ENCODE assay signal across 15 cellular contexts in genomic region chr6:111825439-111825838, GRCh38. TPM values are rescaled to one million over a fixed set of nuclear protein-coding genes. Genes with fewer than 3 reads are reported as not detected.
DNase-seq lines count a peak whose midpoint lies in the region; ATAC-seq and TF ChIP-seq lines count a peak whose summit lies in the region.
"Had no signal": no experiment of that assay in that cellular context is flagged by ENCODE, and none has a peak within 500 bp of the region (broad histone marks: within the 10 kb centered on the region; RNA-seq: fewer than 3 reads in every experiment).

No MANE protein-coding gene starts in this region.

- peaks cover 67% of the 10 kb centered on the region for H3K36me3 Mint-ChIP-seq in CD4-positive, alpha-beta T cell (ENCODE audit: low read depth)
- peaks cover 0 to 41% (median 1%) of the 10 kb centered on the region in 3 donors for H3K36me3 Mint-ChIP-seq in CD8-positive, alpha-beta memory T cell
- peaks cover 63% of the 10 kb centered on the region for H3K36me3 Mint-ChIP-seq in activated naive CD8-positive, alpha-beta T cell treated with anti-CD3 and anti-CD28 coated beads for 36 hours
- H3K36me3 Mint-ChIP-seq in neural progenitor cell = peaks cover 19% of the 10 kb centered on the region

- H3K27ac Mint-ChIP-seq in CD4-positive, alpha-beta T cell = peak overlapping the region; percentile 58
- peak overlapping the region in 7 of 8 donors; percentile 68 to 92 (median 89) for H3K27ac Mint-ChIP-seq in CD8-positive, alpha-beta memory T cell
- peak overlapping the region; percentile 93 for H3K27ac Mint-ChIP-seq in activated naive CD8-positive, alpha-beta T cell treated with anti-CD3 and anti-CD28 coated beads for 36 hours
- peak overlapping the region; percentile 29 for H3K27ac Mint-ChIP-seq in neural progenitor cell

- H3K4me2 ChIP-seq in neural progenitor cell = no peak overlapping the region

- H3K4me3 ChIP-seq in CD8-positive, alpha-beta memory T cell (ENCODE audit: low read length) = no peak overlapping the region
- no peak overlapping the region for H3K4me3 ChIP-seq in neural progenitor cell
- H3K4me3 ChIP-seq: left lung, mucosa of descending colon had no signal

- peak overlapping the region; percentile 12 for H3K4me3 Mint-ChIP-seq in CD4-positive, alpha-beta T cell
- H3K4me3 Mint-ChIP-seq in CD8-positive, alpha-beta memory T cell = peak overlapping the region in 4 of 7 donors; percentile 2 to 64 (median 32)
- no peak overlapping the region for H3K4me3 Mint-ChIP-seq in activated naive CD8-positive, alpha-beta T cell treated with anti-CD3 and anti-CD28 coated beads for 36 hours
- H3K4me3 Mint-ChIP-seq in neural progenitor cell = no peak overlapping the region

- CTCF ChIA-PET in CD4-positive, alpha-beta T cell (lab: Charles Lee) = interaction anchor here (1.2 to 3.1 kb wide), 5 partner anchors 12 to 51 kb away, joined by 3 to 11 read pairs (median 4); no protein-coding TSS in a partner anchor
- CTCF ChIA-PET in CD8-positive, alpha-beta memory T cell (lab: Charles Lee) = interaction anchor here (1.7 to 3.3 kb wide), 4 partner anchors 14 to 62 kb away, joined by 7 to 15 read pairs (median 8); no protein-coding TSS in a partner anchor

- intact Hi-C loops in CD4-positive, alpha-beta T cell (cut with DNase I, micrococcal nuclease) = loop anchor here in 1 of 2 experiments (2.0 kb wide), 2 partner anchors 13 to 15 kb away; no protein-coding TSS in a partner anchor

- no peak for DNase-seq in CD4-positive, alpha-beta T cell
- no peak for DNase-seq in CD8-positive, alpha-beta memory T cell
- DNase-seq in activated naive CD8-positive, alpha-beta T cell treated with anti-CD3 and anti-CD28 coated beads for 36 hours = no peak
- DNase-seq in neural progenitor cell (ENCODE audit: low spot score) (no peak), mesenteric fat pad (ENCODE audit: low spot score) (no peak), AML-193 (lab: John Stamatoyannopoulos, UW) (no peak)
- no peak for DNase-seq in activated CD4-positive, CD25-positive, alpha-beta regulatory T cell (lab: John Stamatoyannopoulos, UW)
- DNase-seq: activated T-cell treated with anti-CD3 and anti-CD28 coated beads for 4 hours, cerebellar nuclear complex, DMS 273 treated with DMSO at 0.1 percent for 48 hours, glutamatergic neuron, KG1, left lung, mucosa of descending colon had no signal

- no peaks in the 10 kb centered on the region for H3K27me3 ChIP-seq in CD4-positive, alpha-beta T cell (ENCODE audit: control insufficient read depth, insufficient read depth, low read length)
- H3K27me3 ChIP-seq in CD8-positive, alpha-beta memory T cell (ENCODE audit: insufficient read depth, low read length, poor library complexity, severe bottlenecking) = no peaks in the 10 kb centered on the region
- no peaks in the 10 kb centered on the region for H3K27me3 ChIP-seq in neural progenitor cell
- H3K27me3 ChIP-seq: left lung had no signal

- no peak overlapping the region for H2AFZ ChIP-seq in neural progenitor cell (replicated peaks)
- H2AFZ ChIP-seq: parathyroid adenoma had no signal

- H4K20me1 ChIP-seq in neural progenitor cell (ENCODE audit: low read depth) = peaks cover 18% of the 10 kb centered on the region

- POLR2A ChIA-PET in CD4-positive, alpha-beta T cell (lab: Charles Lee) = interaction anchor here (1.2 to 5.2 kb wide), 6 partner anchors 11 to 66 kb away, joined by 3 to 17 read pairs (median 8); partner anchors contain the start of gene FYN
- POLR2A ChIA-PET in CD8-positive, alpha-beta memory T cell (lab: Charles Lee) = interaction anchor here (1.3 to 2.5 kb wide), 2 partner anchors 14 to 19 kb away, joined by 3 to 11 read pairs; no protein-coding TSS in a partner anchor

- TF ChIP-seq CTCF in CD4-positive, alpha-beta T cell (IDR thresholded peaks at IDR 0.05) = no peak
- TF ChIP-seq CTCF in neural progenitor cell (IDR thresholded peaks at IDR 0.05) = no peak

- no peak overlapping the region for H3K27ac ChIP-seq in CD4-positive, alpha-beta T cell (ENCODE audit: low read depth, low read length)
- no peak overlapping the region for H3K27ac ChIP-seq in CD8-positive, alpha-beta memory T cell (ENCODE audit: low read depth, low read length)
- no peak overlapping the region for H3K27ac ChIP-seq in neural progenitor cell
- H3K27ac ChIP-seq: parathyroid adenoma had no signal

- H3K36me3 ChIP-seq in CD8-positive, alpha-beta memory T cell (ENCODE audit: insufficient read depth, low read length) = peaks cover 6% of the 10 kb centered on the region
- no peaks in the 10 kb centered on the region for H3K36me3 ChIP-seq in neural progenitor cell
- H3K36me3 ChIP-seq: left lung had no signal

- H3K79me2 ChIP-seq in neural progenitor cell (ENCODE audit: low read depth) = peaks cover 14% of the 10 kb centered on the region

- no peak overlapping the region for H3K9ac ChIP-seq in neural progenitor cell
- H3K9ac ChIP-seq: parathyroid adenoma had no signal

- H3K4me1 Mint-ChIP-seq in CD4-positive, alpha-beta T cell (ENCODE audit: low read depth) = peaks cover 79% of the 10 kb centered on the region
- H3K4me1 Mint-ChIP-seq in CD8-positive, alpha-beta memory T cell = peaks cover 67 to 78% (median 69%) of the 10 kb centered on the region in 3 donors
- peaks cover 82% of the 10 kb centered on the region for H3K4me1 Mint-ChIP-seq in activated naive CD8-positive, alpha-beta T cell treated with anti-CD3 and anti-CD28 coated beads for 36 hours
- H3K4me1 Mint-ChIP-seq in neural progenitor cell = peaks cover 7% of the 10 kb centered on the region

- ATAC-seq in CD4-positive, alpha-beta T cell (ENCODE audit: poor library complexity) = no peak
- ATAC-seq: left lung had no signal

- no peaks in the 10 kb centered on the region for H3F3A ChIP-seq in neural progenitor cell (ENCODE audit: low read depth)

- no peaks in the 10 kb centered on the region for H3K9me3 Mint-ChIP-seq in CD4-positive, alpha-beta T cell
- H3K9me3 Mint-ChIP-seq in CD8-positive, alpha-beta memory T cell = no peaks in the 10 kb centered on the region
- peaks cover 5% of the 10 kb centered on the region for H3K9me3 Mint-ChIP-seq in activated naive CD8-positive, alpha-beta T cell treated with anti-CD3 and anti-CD28 coated beads for 36 hours
- peaks cover 6% of the 10 kb centered on the region for H3K9me3 Mint-ChIP-seq in neural progenitor cell

- H3K4me1 ChIP-seq in CD8-positive, alpha-beta memory T cell (ENCODE audit: insufficient read depth, low read length) = peaks cover 57% of the 10 kb centered on the region
- no peaks in the 10 kb centered on the region for H3K4me1 ChIP-seq in neural progenitor cell

- H3K9me3 ChIP-seq in CD4-positive, alpha-beta T cell (ENCODE audit: control insufficient read depth, low read length) = no peaks in the 10 kb centered on the region
- no peaks in the 10 kb centered on the region for H3K9me3 ChIP-seq in CD8-positive, alpha-beta memory T cell (ENCODE audit: low read length)
- H3K9me3 ChIP-seq in neural progenitor cell (ENCODE audit: low read depth) = no peaks in the 10 kb centered on the region
- H3K9me3 ChIP-seq: left lung, mucosa of descending colon had no signal

- no peaks in the 10 kb centered on the region for H3K27me3 Mint-ChIP-seq in CD4-positive, alpha-beta T cell
- peaks cover 0 to 1% of the 10 kb centered on the region in 2 donors for H3K27me3 Mint-ChIP-seq in CD8-positive, alpha-beta memory T cell
- no peaks in the 10 kb centered on the region for H3K27me3 Mint-ChIP-seq in activated naive CD8-positive, alpha-beta T cell treated with anti-CD3 and anti-CD28 coated beads for 36 hours
- no peaks in the 10 kb centered on the region for H3K27me3 Mint-ChIP-seq in neural progenitor cell (ENCODE audit: insufficient read depth, low read depth)

RNA-seq across cellular contexts. Expression of gene FYN, which starts 47.8 kb away (rescaled TPM):
- total RNA-seq in CD4-positive, alpha-beta T cell = 100 to 1,000 TPM; 419 TPM
- 100 to 1,000 TPM; 481 to 491 TPM for total RNA-seq in CD8-positive, alpha-beta memory T cell
- 611 TPM for polyA plus RNA-seq in CD8-positive, alpha-beta memory T cell
- 100 to 1,000 TPM; 390 to 395 TPM for total RNA-seq in activated naive CD8-positive, alpha-beta T cell treated with anti-CD3 and anti-CD28 coated beads for 36 hours
- 149 and 167 TPM in 2 replicates for total RNA-seq in neural progenitor cell (ENCODE audit: low replicate concordance)
- 183 TPM for total RNA-seq in mesenteric fat pad

Comparison
In these comparisons a context has a peak if more than half of its experiments do, and no peak if none do; other contexts are left out.
1. H3K27ac Mint-ChIP-seq: peak in every context shown above with its lines; median percentile 93 in activated naive CD8-positive, alpha-beta T cell treated with anti-CD3 and anti-CD28 coated beads for 36 hours; 89 in CD8-positive, alpha-beta memory T cell; 58 in CD4-positive, alpha-beta T cell; 29 in neural progenitor cell.
2. H3K4me3 Mint-ChIP-seq: peak in CD4-positive, alpha-beta T cell (single experiment) and CD8-positive, alpha-beta memory T cell (4 of 7); none in activated naive CD8-positive, alpha-beta T cell treated with anti-CD3 and anti-CD28 coated beads for 36 hours (single experiment) and neural progenitor cell (single experiment).